Comparison of ENCODE assay signal across 23 cellular contexts in the genomic region with DNA sequence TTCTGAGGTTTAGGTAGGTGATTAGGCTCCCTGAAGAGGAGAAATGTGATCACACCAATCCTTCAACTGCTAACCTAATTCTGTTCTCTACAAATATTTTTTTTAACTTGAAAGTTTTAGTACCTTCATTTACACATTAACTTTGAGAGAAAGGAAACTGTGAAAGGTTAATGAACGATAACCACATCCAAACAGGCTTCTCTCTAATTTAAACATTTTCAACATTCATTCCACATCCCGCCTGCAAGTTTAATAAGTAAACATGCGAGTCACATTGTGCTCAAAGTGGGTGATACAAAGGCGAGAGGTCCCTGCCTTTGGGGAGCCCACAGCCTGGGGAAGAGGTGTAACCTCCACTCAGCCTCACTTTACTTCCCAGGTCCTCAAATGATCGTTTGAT. TPM values are rescaled to one million over a fixed set of nuclear protein-coding genes. Genes with fewer than 3 reads are reported as not detected.
A peak's percentile ranks its signal among the peaks of the same experiment; 100 is the strongest.
DNase-seq lines count a peak whose midpoint lies in the region; ATAC-seq and TF ChIP-seq lines count a peak whose summit lies in the region.
"Had no signal": no experiment of that assay in that cellular context is flagged by ENCODE, and none has a peak within 500 bp of the region (broad histone marks: within the 10 kb centered on the region; RNA-seq: fewer than 3 reads in every experiment).

No MANE protein-coding gene starts in this region.

- H3K4me3 ChIP-seq in neural progenitor cell, result no peak overlapping the region
- H3K4me3 ChIP-seq: breast epithelium, Peyer's patch had no signal

- no peaks in the 10 kb centered on the region for H4K20me1 ChIP-seq in neural progenitor cell (ENCODE audit: low read depth)

- H3K4me2 ChIP-seq in neural progenitor cell, result no peak overlapping the region
- H3K4me2 ChIP-seq: SK-N-SH had no signal

- H3K36me3 ChIP-seq in neural progenitor cell, result no peaks in the 10 kb centered on the region
- H3K36me3 ChIP-seq: breast epithelium, Peyer's patch had no signal

- TF ChIP-seq CTCF in endothelial cell (IDR thresholded peaks at IDR 0.05; ENCODE audit: unreplicated experiment), result no peak
- TF ChIP-seq CTCF in neural progenitor cell (IDR thresholded peaks at IDR 0.05), result no peak

- H3K27me3 ChIP-seq in neural progenitor cell, result no peaks in the 10 kb centered on the region
- H3K27me3 ChIP-seq: breast epithelium, Peyer's patch had no signal

- H3K27ac Mint-ChIP-seq in endothelial cell (ENCODE audit: unreplicated experiment) (peak overlapping the region; percentile 36), neural progenitor cell (no peak overlapping the region)
- H3K27ac Mint-ChIP-seq in activated CD4-positive, alpha-beta T cell treated with anti-CD3 and anti-CD28 coated beads, Interleukin-2, amount 10 ng/mL, durations not matched to agents 24 days and 14 days, result no peak overlapping the region
- H3K27ac Mint-ChIP-seq: stimulated activated naive CD8-positive, alpha-beta T cell treated with anti-CD3 and anti-CD28 coated beads, Interleukin-15, amount 100 ng/mL, for 72 hours; type B pancreatic cell had no signal

- no peaks in the 10 kb centered on the region for H3K9me3 Mint-ChIP-seq in endothelial cell (ENCODE audit: unreplicated experiment)
- no peaks in the 10 kb centered on the region for H3K9me3 Mint-ChIP-seq in neural progenitor cell
- H3K9me3 Mint-ChIP-seq in activated CD4-positive, alpha-beta T cell treated with anti-CD3 and anti-CD28 coated beads, Interleukin-2, amount 10 ng/mL, durations not matched to agents 24 days and 14 days, result no peaks in the 10 kb centered on the region
- H3K9me3 Mint-ChIP-seq: stimulated activated naive CD8-positive, alpha-beta T cell treated with anti-CD3 and anti-CD28 coated beads, Interleukin-15, amount 100 ng/mL, for 72 hours; type B pancreatic cell had no signal

- no peak overlapping the region for H3K27ac ChIP-seq in neural progenitor cell
- H3K27ac ChIP-seq: breast epithelium, C4-2B, Peyer's patch had no signal

- H3F3A ChIP-seq in neural progenitor cell (ENCODE audit: low read depth), result no peaks in the 10 kb centered on the region

- H3K36me3 Mint-ChIP-seq in endothelial cell (ENCODE audit: low read depth, unreplicated experiment) (peaks cover 5% of the 10 kb centered on the region), neural progenitor cell (peaks cover 11% of the 10 kb centered on the region)
- H3K36me3 Mint-ChIP-seq in activated CD4-positive, alpha-beta T cell treated with anti-CD3 and anti-CD28 coated beads, Interleukin-2, amount 10 ng/mL, durations not matched to agents 24 days and 14 days (ENCODE audit: low read depth), result no peaks in the 10 kb centered on the region

- in situ Hi-C loops in Caki2 (cut with HindIII; ENCODE audit: low pct_unique_long_range_greater_than_20kb, low sequenced_read_pairs), result no loop called here

- DNase-seq in Caki2 (ENCODE audit: low read depth) (peak; percentile 61), endothelial cell (ENCODE audit: low spot score) (no peak), neural progenitor cell (ENCODE audit: low spot score) (no peak), NCI-H2081 treated with DMSO at 0.1 percent for 48 hours (lab: John Stamatoyannopoulos, UW) (no peak), C1 segment of cervical spinal cord (lab: John Stamatoyannopoulos, UW) (no peak)
- no peak for DNase-seq in activated CD4-positive, alpha-beta T cell treated with anti-CD3 and anti-CD28 coated beads, Interleukin-2, amount 10 ng/mL, durations not matched to agents 24 days and 14 days
- DNase-seq: cortex of kidney, foreskin fibroblast, GDM1, Kasumi-1, NCI-H1105, NCI-H748 treated with DMSO at 0.1 percent for 48 hours, Peyer's patch, SK-N-SH had no signal

- intact Hi-C loops in activated CD4-positive, alpha-beta T cell treated with anti-CD3 and anti-CD28 coated beads, Interleukin-2, amount 10 ng/mL, durations not matched to agents 24 days and 14 days (cut with micrococcal nuclease), result no loop called here

- H2AFZ ChIP-seq in neural progenitor cell (replicated peaks), result no peak overlapping the region

- no peak overlapping the region for H3K9ac ChIP-seq in neural progenitor cell
- H3K9ac ChIP-seq: SK-N-SH had no signal

- H3K9me3 ChIP-seq in neural progenitor cell (ENCODE audit: low read depth), result no peaks in the 10 kb centered on the region
- H3K9me3 ChIP-seq: breast epithelium, Peyer's patch, SK-N-SH had no signal

- H3K79me2 ChIP-seq in neural progenitor cell (ENCODE audit: low read depth), result no peaks in the 10 kb centered on the region

- no peaks in the 10 kb centered on the region for H3K4me1 ChIP-seq in neural progenitor cell
- H3K4me1 ChIP-seq: breast epithelium, Peyer's patch had no signal

- H3K4me1 Mint-ChIP-seq in endothelial cell (ENCODE audit: unreplicated experiment) (peaks cover 8% of the 10 kb centered on the region), neural progenitor cell (peaks cover 5% of the 10 kb centered on the region)
- H3K4me1 Mint-ChIP-seq in activated CD4-positive, alpha-beta T cell treated with anti-CD3 and anti-CD28 coated beads, Interleukin-2, amount 10 ng/mL, durations not matched to agents 24 days and 14 days, result peaks cover 3% of the 10 kb centered on the region

- H3K27me3 Mint-ChIP-seq in endothelial cell (ENCODE audit: unreplicated experiment) (peaks cover 6% of the 10 kb centered on the region), neural progenitor cell (ENCODE audit: insufficient read depth, low read depth) (peaks cover 4% of the 10 kb centered on the region)
- peaks cover 14% of the 10 kb centered on the region for H3K27me3 Mint-ChIP-seq in activated CD4-positive, alpha-beta T cell treated with anti-CD3 and anti-CD28 coated beads, Interleukin-2, amount 10 ng/mL, durations not matched to agents 24 days and 14 days
- H3K27me3 Mint-ChIP-seq: type B pancreatic cell had no signal

- H3K4me3 Mint-ChIP-seq in endothelial cell (ENCODE audit: unreplicated experiment) (no peak overlapping the region), neural progenitor cell (no peak overlapping the region)
- no peak overlapping the region for H3K4me3 Mint-ChIP-seq in activated CD4-positive, alpha-beta T cell treated with anti-CD3 and anti-CD28 coated beads, Interleukin-2, amount 10 ng/mL, durations not matched to agents 24 days and 14 days
- H3K4me3 Mint-ChIP-seq: stimulated activated naive CD8-positive, alpha-beta T cell treated with anti-CD3 and anti-CD28 coated beads, Interleukin-15, amount 100 ng/mL, for 72 hours; type B pancreatic cell had no signal

- ATAC-seq in GM19438 (IDR thresholded peaks at IDR 0.05; ENCODE audit: low read depth, unreplicated experiment), result peak; percentile 64
- ATAC-seq in HG03175 (IDR thresholded peaks at IDR 0.05; ENCODE audit: unreplicated experiment), result peak; percentile 47
- ATAC-seq: activated CD4-positive, CD25-positive, alpha-beta regulatory T cell treated with anti-CD3 and anti-CD28 coated beads, Interleukin-2, amount 50 U/mL, for 24 hours; left lobe of liver had no signal

RNA-seq across cellular contexts. Expression of a gene that starts 47.7 kb away (rescaled TPM):
- 0.34 and 0.75 TPM in 2 replicates for total RNA-seq in Caki2 (2014; rRNA removed; shearing (Covaris generic); ENCODE audit: low replicate concordance)
- total RNA-seq in endothelial cell (ENCODE audit: unreplicated experiment) (41.0 TPM), neural progenitor cell (ENCODE audit: low replicate concordance) (23.7 and 27.0 TPM in 2 replicates)
- total RNA-seq in activated CD4-positive, alpha-beta T cell treated with anti-CD3 and anti-CD28 coated beads, Interleukin-2, amount 10 ng/mL, durations not matched to agents 24 days and 14 days, result not detected in 2 replicates
- total RNA-seq: activated CD8-positive, alpha-beta memory T cell treated with anti-CD3 and anti-CD28 coated beads for 36 hours had no signal

Comparison
In these comparisons a context has a peak if more than half of its experiments do, and no peak if none do; other contexts are left out.
1. RNA of a gene that starts 47.7 kb away (total RNA-seq): 41.0 TPM in endothelial cell (single experiment) and 23.7 to 27.0 TPM in neural progenitor cell; 0.34 to 0.75 TPM in Caki2 and not detected in activated CD4-positive, alpha-beta T cell treated with anti-CD3 and anti-CD28 coated beads, Interleukin-2, amount 10 ng/mL, durations not matched to agents 24 days and 14 days; every median in the first group is over 10 times any median in the second.